In genomic region chr17:49809056-49809455, GRCh38 we compare ENCODE assay signal across 33 cellular contexts. TPM values are rescaled to one million over a fixed set of nuclear protein-coding genes. Genes with fewer than 3 reads are reported as not detected.
"Had no signal": no experiment of that assay in that cellular context is flagged by ENCODE, and none has a peak within 500 bp of the region (broad histone marks: within the 10 kb centered on the region; RNA-seq: fewer than 3 reads in every experiment).

No MANE protein-coding gene starts in this region.

- ATAC-seq: gastrocnemius medialis, left colon, psoas muscle, upper lobe of right lung had no signal

- H3K4me1 ChIP-seq: parathyroid adenoma, psoas muscle, upper lobe of right lung had no signal

- H3K27ac ChIP-seq: coronary artery, dorsolateral prefrontal cortex, gastrocnemius medialis, neural progenitor cell, parathyroid adenoma, psoas muscle, suprapubic skin, tibial artery, upper lobe of right lung had no signal

- H3K27me3 Mint-ChIP-seq: activated B cell treated with CpG ODN at 0.5 μM for 24 hours; activated CD4-positive, alpha-beta memory T cell treated with anti-CD3 and anti-CD28 coated beads for 36 hours; naive B cell had no signal

- H3K4me3 ChIP-seq: coronary artery, dorsolateral prefrontal cortex, gastrocnemius medialis, neural progenitor cell, psoas muscle, smooth muscle cell, suprapubic skin, tibial artery, upper lobe of right lung had no signal

- H3K4me2 ChIP-seq: neural progenitor cell, SK-N-SH, smooth muscle cell had no signal

- H3K27ac Mint-ChIP-seq: activated B cell treated with CpG ODN at 0.5 μM for 24 hours; activated CD4-positive, alpha-beta memory T cell treated with anti-CD3 and anti-CD28 coated beads for 36 hours; mesothelial cell of epicardium; naive B cell; neural progenitor cell had no signal

- H3K27me3 ChIP-seq: dorsolateral prefrontal cortex, gastrocnemius medialis, neural progenitor cell, suprapubic skin, tibial artery, upper lobe of right lung had no signal

- H3K4me1 Mint-ChIP-seq: activated B cell treated with CpG ODN at 0.5 μM for 24 hours, mesothelial cell of epicardium had no signal

- H3K9me3 ChIP-seq: gastrocnemius medialis, psoas muscle, SK-N-SH, suprapubic skin, tibial artery, upper lobe of right lung had no signal

- H3K9me3 Mint-ChIP-seq: activated B cell treated with CpG ODN at 0.5 μM for 24 hours; activated CD4-positive, alpha-beta memory T cell treated with anti-CD3 and anti-CD28 coated beads for 36 hours; mesothelial cell of epicardium; naive B cell; neural progenitor cell; T-helper 1 cell treated with Interleukin-12 subunit alpha and Interleukin-12 subunit beta and Interleukin-4 antibody, amounts not matched to agents 30 μg/mL and 1 μg/mL, for 36 hours had no signal

- H3K4me3 Mint-ChIP-seq: activated B cell treated with CpG ODN at 0.5 μM for 24 hours; activated CD4-positive, alpha-beta memory T cell treated with anti-CD3 and anti-CD28 coated beads for 36 hours; mesothelial cell of epicardium; naive B cell; neural progenitor cell; T-helper 1 cell treated with Interleukin-12 subunit alpha and Interleukin-12 subunit beta and Interleukin-4 antibody, amounts not matched to agents 30 μg/mL and 1 μg/mL, for 36 hours had no signal

- H2AFZ ChIP-seq: neural progenitor cell, parathyroid adenoma had no signal

- H3K9ac ChIP-seq: neural progenitor cell, parathyroid adenoma, SK-N-SH had no signal

- DNase-seq: activated B cell treated with CpG ODN at 0.5 μM for 24 hours; activated CD4-positive, alpha-beta memory T cell treated with anti-CD3 and anti-CD28 coated beads for 36 hours; activated CD8-positive, alpha-beta memory T cell treated with anti-CD3 and anti-CD28 coated beads, Interleukin-2, amount 50 U/mL, for 48 hours; activated effector memory CD4-positive, alpha-beta T cell treated with anti-CD3 and anti-CD28 coated beads, Interleukin-2, amount 50 U/mL, for 16 hours; activated naive CD4-positive, alpha-beta T cell treated with anti-CD3 and anti-CD28 coated beads, Interleukin-2, amount 50 U/mL, for 16 hours; cerebellar nuclear complex; dorsolateral prefrontal cortex; effector memory CD4-positive, alpha-beta T cell; erythroblast; gastrocnemius medialis; glutamatergic neuron; kidney; left colon; naive B cell; occipital lobe; psoas muscle; SK-N-SH; stimulated activated CD4-positive, alpha-beta T cell treated with anti-CD3 and anti-CD28 coated beads, Interleukin-15, amount 100 ng/mL, for 24 hours; stimulated activated CD4-positive, alpha-beta T cell treated with anti-CD3 and anti-CD28 coated beads, Interleukin-2, amount 100 ng/mL, for 24 hours; stimulated activated naive CD4-positive, alpha-beta T cell; SW 1271; T1000; tibial artery; upper lobe of right lung had no signal

RNA-seq across cellular contexts. Expression of gene TAC4, which starts 38.8 kb away (rescaled TPM):
- total RNA-seq: activated B cell treated with CpG ODN at 0.5 μM for 24 hours; activated CD4-positive, alpha-beta memory T cell treated with anti-CD3 and anti-CD28 coated beads for 36 hours; activated CD8-positive, alpha-beta memory T cell treated with anti-CD3 and anti-CD28 coated beads for 36 hours; gastrocnemius medialis; left colon; lower leg skin; mesothelial cell of epicardium; occipital lobe; psoas muscle; smooth muscle cell; suprapubic skin; upper lobe of right lung had no signal
- polyA plus RNA-seq: psoas muscle, SK-N-SH, smooth muscle cell had no signal
